In the genomic region with DNA sequence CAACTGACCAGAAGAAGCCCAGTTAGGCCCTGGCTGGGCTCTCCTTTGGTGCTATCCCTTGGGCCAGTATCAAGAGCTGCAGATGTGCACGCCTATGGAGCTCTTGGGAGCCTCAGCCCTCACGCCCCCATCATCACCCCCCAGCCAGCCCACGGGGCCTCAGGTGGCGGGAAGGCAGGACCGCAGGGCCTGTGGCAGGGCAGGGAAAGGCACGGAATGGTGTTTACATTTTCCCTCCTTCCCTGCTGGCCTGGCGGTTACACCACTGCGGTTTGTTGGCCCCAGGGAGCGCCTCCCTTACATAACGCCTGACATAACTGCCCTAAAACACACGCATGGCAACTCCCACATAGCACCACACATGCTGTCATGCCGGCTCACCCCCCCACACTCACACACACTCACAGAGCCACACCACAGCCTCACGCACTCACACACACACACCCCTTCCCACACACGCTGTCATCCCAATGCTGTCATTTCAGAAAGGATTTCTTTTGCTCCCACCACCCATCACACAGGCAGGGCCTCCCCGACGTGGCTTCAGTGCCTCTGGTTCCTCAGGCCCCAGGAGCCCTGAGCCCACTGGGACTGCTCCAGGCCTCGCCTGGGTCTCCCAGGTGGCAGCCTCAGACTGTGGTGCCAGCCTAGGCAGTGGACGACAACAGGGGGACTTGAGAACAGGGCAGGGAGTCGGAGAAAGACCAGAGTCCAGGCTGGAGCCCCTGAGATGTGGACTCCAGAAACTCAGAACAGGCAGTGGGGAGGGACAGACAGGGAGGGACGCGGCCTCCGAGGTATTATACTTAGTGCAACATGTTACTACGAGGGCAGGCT, we compare ENCODE assay signal across 1 cellular context.
A peak's percentile ranks its signal among the peaks of the same experiment; 100 is the strongest.
TF ChIP-seq lines count a peak whose summit lies in the region.

No MANE protein-coding gene starts in this region.

TF ChIP-seq in HepG2, 621 proteins besides CTCF, POLR2A, EP300 and RAD21 (continued from another document and continues in another):
- TF ChIP-seq ZNF512B (CRISPR knock-in tag; IDR thresholded peaks at IDR 0.05; ENCODE audit: borderline replicate concordance), result no peak
- TF ChIP-seq NFE2L2 (IDR thresholded peaks at IDR 0.05; ENCODE audit: low read length), result no peak
- TF ChIP-seq, protein P1, sequence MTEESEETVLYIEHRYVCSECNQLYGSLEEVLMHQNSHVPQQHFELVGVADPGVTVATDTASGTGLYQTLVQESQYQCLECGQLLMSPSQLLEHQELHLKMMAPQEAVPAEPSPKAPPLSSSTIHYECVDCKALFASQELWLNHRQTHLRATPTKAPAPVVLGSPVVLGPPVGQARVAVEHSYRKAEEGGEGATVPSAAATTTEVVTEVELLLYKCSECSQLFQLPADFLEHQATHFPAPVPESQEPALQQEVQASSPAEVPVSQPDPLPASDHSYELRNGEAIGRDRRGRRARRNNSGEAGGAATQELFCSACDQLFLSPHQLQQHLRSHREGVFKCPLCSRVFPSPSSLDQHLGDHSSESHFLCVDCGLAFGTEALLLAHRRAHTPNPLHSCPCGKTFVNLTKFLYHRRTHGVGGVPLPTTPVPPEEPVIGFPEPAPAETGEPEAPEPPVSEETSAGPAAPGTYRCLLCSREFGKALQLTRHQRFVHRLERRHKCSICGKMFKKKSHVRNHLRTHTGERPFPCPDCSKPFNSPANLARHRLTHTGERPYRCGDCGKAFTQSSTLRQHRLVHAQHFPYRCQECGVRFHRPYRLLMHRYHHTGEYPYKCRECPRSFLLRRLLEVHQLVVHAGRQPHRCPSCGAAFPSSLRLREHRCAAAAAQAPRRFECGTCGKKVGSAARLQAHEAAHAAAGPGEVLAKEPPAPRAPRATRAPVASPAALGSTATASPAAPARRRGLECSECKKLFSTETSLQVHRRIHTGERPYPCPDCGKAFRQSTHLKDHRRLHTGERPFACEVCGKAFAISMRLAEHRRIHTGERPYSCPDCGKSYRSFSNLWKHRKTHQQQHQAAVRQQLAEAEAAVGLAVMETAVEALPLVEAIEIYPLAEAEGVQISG (CRISPR knock-in tag; IDR thresholded peaks at IDR 0.05), result peak; percentile 84
- TF ChIP-seq, protein P2, sequence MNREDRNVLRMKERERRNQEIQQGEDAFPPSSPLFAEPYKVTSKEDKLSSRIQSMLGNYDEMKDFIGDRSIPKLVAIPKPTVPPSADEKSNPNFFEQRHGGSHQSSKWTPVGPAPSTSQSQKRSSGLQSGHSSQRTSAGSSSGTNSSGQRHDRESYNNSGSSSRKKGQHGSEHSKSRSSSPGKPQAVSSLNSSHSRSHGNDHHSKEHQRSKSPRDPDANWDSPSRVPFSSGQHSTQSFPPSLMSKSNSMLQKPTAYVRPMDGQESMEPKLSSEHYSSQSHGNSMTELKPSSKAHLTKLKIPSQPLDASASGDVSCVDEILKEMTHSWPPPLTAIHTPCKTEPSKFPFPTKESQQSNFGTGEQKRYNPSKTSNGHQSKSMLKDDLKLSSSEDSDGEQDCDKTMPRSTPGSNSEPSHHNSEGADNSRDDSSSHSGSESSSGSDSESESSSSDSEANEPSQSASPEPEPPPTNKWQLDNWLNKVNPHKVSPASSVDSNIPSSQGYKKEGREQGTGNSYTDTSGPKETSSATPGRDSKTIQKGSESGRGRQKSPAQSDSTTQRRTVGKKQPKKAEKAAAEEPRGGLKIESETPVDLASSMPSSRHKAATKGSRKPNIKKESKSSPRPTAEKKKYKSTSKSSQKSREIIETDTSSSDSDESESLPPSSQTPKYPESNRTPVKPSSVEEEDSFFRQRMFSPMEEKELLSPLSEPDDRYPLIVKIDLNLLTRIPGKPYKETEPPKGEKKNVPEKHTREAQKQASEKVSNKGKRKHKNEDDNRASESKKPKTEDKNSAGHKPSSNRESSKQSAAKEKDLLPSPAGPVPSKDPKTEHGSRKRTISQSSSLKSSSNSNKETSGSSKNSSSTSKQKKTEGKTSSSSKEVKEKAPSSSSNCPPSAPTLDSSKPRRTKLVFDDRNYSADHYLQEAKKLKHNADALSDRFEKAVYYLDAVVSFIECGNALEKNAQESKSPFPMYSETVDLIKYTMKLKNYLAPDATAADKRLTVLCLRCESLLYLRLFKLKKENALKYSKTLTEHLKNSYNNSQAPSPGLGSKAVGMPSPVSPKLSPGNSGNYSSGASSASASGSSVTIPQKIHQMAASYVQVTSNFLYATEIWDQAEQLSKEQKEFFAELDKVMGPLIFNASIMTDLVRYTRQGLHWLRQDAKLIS (CRISPR knock-in tag; IDR thresholded peaks at IDR 0.05), result no peak
- 0 out of 2 replicates have a peak, but pooled peaks have one; percentile 52 for TF ChIP-seq HOXD1 (CRISPR knock-in tag; IDR thresholded peaks at IDR 0.05)
- no peak for TF ChIP-seq CCAR2 (optimal IDR thresholded peaks at IDR 0.05; ENCODE audit: low read depth, low read length)
- TF ChIP-seq ZNF558 (CRISPR knock-in tag; IDR thresholded peaks at IDR 0.05; ENCODE audit: borderline replicate concordance), result no peak
- TF ChIP-seq, protein P3, sequence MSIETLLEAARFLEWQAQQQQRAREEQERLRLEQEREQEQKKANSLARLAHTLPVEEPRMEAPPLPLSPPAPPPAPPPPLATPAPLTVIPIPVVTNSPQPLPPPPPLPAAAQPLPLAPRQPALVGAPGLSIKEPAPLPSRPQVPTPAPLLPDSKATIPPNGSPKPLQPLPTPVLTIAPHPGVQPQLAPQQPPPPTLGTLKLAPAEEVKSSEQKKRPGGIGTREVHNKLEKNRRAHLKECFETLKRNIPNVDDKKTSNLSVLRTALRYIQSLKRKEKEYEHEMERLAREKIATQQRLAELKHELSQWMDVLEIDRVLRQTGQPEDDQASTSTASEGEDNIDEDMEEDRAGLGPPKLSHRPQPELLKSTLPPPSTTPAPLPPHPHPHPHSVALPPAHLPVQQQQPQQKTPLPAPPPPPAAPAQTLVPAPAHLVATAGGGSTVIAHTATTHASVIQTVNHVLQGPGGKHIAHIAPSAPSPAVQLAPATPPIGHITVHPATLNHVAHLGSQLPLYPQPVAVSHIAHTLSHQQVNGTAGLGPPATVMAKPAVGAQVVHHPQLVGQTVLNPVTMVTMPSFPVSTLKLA (IDR thresholded peaks at IDR 0.05), result peak; percentile 54
- TF ChIP-seq SIN3B (IDR thresholded peaks at IDR 0.05; ENCODE audit: low read length), result no peak
- peak; percentile 64; the same call in 1 of the 2 replicates for TF ChIP-seq YEATS2 (CRISPR knock-in tag; IDR thresholded peaks at IDR 0.05; ENCODE audit: borderline replicate concordance)
- TF ChIP-seq PCBP2 (optimal IDR thresholded peaks at IDR 0.05; ENCODE audit: low read depth, low read length, poor library complexity, severe bottlenecking), result no peak
- peak; percentile 99 for TF ChIP-seq HIVEP1 (CRISPR knock-in tag; IDR thresholded peaks at IDR 0.05)
- TF ChIP-seq ZNF816 (CRISPR knock-in tag; IDR thresholded peaks at IDR 0.05; ENCODE audit: borderline replicate concordance), result peak; percentile 83; the same call in 1 of the 2 replicates
- TF ChIP-seq, protein P4, sequence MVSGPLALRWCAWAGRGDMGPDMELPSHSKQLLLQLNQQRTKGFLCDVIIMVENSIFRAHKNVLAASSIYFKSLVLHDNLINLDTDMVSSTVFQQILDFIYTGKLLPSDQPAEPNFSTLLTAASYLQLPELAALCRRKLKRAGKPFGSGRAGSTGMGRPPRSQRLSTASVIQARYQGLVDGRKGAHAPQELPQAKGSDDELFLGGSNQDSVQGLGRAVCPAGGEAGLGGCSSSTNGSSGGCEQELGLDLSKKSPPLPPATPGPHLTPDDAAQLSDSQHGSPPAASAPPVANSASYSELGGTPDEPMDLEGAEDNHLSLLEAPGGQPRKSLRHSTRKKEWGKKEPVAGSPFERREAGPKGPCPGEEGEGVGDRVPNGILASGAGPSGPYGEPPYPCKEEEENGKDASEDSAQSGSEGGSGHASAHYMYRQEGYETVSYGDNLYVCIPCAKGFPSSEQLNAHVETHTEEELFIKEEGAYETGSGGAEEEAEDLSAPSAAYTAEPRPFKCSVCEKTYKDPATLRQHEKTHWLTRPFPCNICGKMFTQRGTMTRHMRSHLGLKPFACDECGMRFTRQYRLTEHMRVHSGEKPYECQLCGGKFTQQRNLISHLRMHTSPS (CRISPR knock-in tag; IDR thresholded peaks at IDR 0.05; ENCODE audit: low read depth), result peak; percentile 86
- TF ChIP-seq SOX13 (IDR thresholded peaks at IDR 0.05), result no peak
- TF ChIP-seq SOX13 (CRISPR knock-in tag; conservative IDR thresholded peaks at IDR 0.05 in 1 of 2, IDR thresholded peaks at IDR 0.05 in 1 of 2), result peak in 1 of 2 experiments; percentile 82; a peak in 2 of 4 replicates
- 0 out of 2 replicates have a peak, but pooled peaks have one; percentile 38 for TF ChIP-seq SIX4 (CRISPR knock-in tag; IDR thresholded peaks at IDR 0.05)
- TF ChIP-seq ZNF414 (CRISPR knock-in tag; IDR thresholded peaks at IDR 0.05), result peak; percentile 94; the same call in 1 of the 2 replicates
- TF ChIP-seq, protein P5, sequence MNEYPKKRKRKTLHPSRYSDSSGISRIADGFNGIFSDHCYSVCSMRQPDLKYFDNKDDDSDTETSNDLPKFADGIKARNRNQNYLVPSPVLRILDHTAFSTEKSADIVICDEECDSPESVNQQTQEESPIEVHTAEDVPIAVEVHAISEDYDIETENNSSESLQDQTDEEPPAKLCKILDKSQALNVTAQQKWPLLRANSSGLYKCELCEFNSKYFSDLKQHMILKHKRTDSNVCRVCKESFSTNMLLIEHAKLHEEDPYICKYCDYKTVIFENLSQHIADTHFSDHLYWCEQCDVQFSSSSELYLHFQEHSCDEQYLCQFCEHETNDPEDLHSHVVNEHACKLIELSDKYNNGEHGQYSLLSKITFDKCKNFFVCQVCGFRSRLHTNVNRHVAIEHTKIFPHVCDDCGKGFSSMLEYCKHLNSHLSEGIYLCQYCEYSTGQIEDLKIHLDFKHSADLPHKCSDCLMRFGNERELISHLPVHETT (CRISPR knock-in tag; conservative IDR thresholded peaks at IDR 0.05), result 0 out of 2 replicates have a peak, but pooled peaks have one; percentile 45
- TF ChIP-seq GATAD1 (CRISPR knock-in tag; IDR thresholded peaks at IDR 0.05), result peak; percentile 72; the same call in 1 of the 2 replicates
- TF ChIP-seq ZNF138 (CRISPR knock-in tag; IDR thresholded peaks at IDR 0.05; ENCODE audit: low read depth), result no peak; the same call in 1 of the 2 replicates
- TF ChIP-seq ELF1 (CRISPR knock-in tag; IDR thresholded peaks at IDR 0.05), result 0 out of 2 replicates have a peak, but pooled peaks have one; percentile 29
- no peak; the same call in 1 of the 2 replicates for TF ChIP-seq TCF7 (IDR thresholded peaks at IDR 0.05; ENCODE audit: low read depth)
- no peak for TF ChIP-seq ZNF660 (CRISPR knock-in tag; IDR thresholded peaks at IDR 0.05; ENCODE audit: borderline replicate concordance, low read depth)
- TF ChIP-seq ZMYM3 (CRISPR knock-in tag; IDR thresholded peaks at IDR 0.05), result peak; percentile 87
- 0 out of 2 replicates have a peak, but pooled peaks have one; percentile 57 for TF ChIP-seq NFIB (CRISPR knock-in tag; IDR thresholded peaks at IDR 0.05; ENCODE audit: borderline replicate concordance)
- no peak for TF ChIP-seq KDM1A (CRISPR knock-in tag; IDR thresholded peaks at IDR 0.05)
- TF ChIP-seq, protein P6, sequence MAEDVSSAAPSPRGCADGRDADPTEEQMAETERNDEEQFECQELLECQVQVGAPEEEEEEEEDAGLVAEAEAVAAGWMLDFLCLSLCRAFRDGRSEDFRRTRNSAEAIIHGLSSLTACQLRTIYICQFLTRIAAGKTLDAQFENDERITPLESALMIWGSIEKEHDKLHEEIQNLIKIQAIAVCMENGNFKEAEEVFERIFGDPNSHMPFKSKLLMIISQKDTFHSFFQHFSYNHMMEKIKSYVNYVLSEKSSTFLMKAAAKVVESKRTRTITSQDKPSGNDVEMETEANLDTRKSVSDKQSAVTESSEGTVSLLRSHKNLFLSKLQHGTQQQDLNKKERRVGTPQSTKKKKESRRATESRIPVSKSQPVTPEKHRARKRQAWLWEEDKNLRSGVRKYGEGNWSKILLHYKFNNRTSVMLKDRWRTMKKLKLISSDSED (CRISPR knock-in tag; IDR thresholded peaks at IDR 0.05), result no peak
- TF ChIP-seq, protein P7, sequence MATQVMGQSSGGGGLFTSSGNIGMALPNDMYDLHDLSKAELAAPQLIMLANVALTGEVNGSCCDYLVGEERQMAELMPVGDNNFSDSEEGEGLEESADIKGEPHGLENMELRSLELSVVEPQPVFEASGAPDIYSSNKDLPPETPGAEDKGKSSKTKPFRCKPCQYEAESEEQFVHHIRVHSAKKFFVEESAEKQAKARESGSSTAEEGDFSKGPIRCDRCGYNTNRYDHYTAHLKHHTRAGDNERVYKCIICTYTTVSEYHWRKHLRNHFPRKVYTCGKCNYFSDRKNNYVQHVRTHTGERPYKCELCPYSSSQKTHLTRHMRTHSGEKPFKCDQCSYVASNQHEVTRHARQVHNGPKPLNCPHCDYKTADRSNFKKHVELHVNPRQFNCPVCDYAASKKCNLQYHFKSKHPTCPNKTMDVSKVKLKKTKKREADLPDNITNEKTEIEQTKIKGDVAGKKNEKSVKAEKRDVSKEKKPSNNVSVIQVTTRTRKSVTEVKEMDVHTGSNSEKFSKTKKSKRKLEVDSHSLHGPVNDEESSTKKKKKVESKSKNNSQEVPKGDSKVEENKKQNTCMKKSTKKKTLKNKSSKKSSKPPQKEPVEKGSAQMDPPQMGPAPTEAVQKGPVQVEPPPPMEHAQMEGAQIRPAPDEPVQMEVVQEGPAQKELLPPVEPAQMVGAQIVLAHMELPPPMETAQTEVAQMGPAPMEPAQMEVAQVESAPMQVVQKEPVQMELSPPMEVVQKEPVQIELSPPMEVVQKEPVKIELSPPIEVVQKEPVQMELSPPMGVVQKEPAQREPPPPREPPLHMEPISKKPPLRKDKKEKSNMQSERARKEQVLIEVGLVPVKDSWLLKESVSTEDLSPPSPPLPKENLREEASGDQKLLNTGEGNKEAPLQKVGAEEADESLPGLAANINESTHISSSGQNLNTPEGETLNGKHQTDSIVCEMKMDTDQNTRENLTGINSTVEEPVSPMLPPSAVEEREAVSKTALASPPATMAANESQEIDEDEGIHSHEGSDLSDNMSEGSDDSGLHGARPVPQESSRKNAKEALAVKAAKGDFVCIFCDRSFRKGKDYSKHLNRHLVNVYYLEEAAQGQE (IDR thresholded peaks at IDR 0.05; ENCODE audit: borderline replicate concordance in 1 of 2, low read depth in 1 of 2, low read length in 2 of 2), result no peak
- TF ChIP-seq ZNF780A (CRISPR knock-in tag; IDR thresholded peaks at IDR 0.05), result no peak
- TF ChIP-seq ZBTB38 (CRISPR knock-in tag; IDR thresholded peaks at IDR 0.05), result peak; percentile 93; the same call in 1 of the 2 replicates
